In the genomic region with DNA sequence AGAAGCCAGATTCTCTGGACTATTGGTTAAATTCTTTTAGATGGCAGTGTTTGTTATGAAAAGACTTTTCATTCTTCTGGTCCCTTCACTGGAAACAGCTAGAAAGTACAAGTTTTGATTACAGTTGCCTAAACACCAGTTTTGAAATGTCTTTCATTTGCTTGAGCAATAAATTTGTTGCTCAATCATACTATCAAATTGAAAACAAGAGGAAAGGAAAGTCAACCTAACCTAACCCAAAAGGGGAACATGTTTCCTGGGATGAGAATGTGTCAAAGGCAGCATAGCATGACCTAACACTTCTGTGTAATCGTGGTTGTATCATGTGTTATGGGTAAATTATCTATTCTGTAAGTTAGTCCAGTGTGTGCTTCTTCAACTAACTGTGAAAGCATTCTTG, we compare ENCODE assay signal across 27 cellular contexts.
DNase-seq lines count a peak whose midpoint lies in the region; ATAC-seq, FAIRE-seq and TF ChIP-seq lines count a peak whose summit lies in the region.
"Had no signal": no experiment of that assay in that cellular context is flagged by ENCODE, and none has a peak within 500 bp of the region (broad histone marks: within the 10 kb centered on the region; RNA-seq: fewer than 3 reads in every experiment).

No MANE protein-coding gene starts in this region.

- peaks cover 0 to 3% (median 0%) of the 10 kb centered on the region in 4 donors for H3K4me1 ChIP-seq in liver (ENCODE audit: control insufficient read depth in 4 of 4, insufficient read depth in 4 of 4, low read length in 3 of 4)
- H3K4me1 ChIP-seq in HepG2 (ENCODE audit: insufficient read depth, low read length) = no peaks in the 10 kb centered on the region
- H3K4me1 ChIP-seq in right lobe of liver = peaks cover 0 to 6% (median 0%) of the 10 kb centered on the region in 4 donors
- H3K4me1 ChIP-seq in H9 (ENCODE audit: insufficient read depth, low read length) = no peaks in the 10 kb centered on the region; the same call in 1 of the 2 replicates
- H3K4me1 ChIP-seq: BLaER1, transverse colon had no signal

- no peak overlapping the region for H2BK5ac ChIP-seq in H9 (ENCODE audit: insufficient read length, low read length)

- H3K9me3 ChIP-seq in liver (ENCODE audit: control insufficient read depth in 4 of 4, low read length in 3 of 4) (no peaks in the 10 kb centered on the region), HepG2 (ENCODE audit: low read length) (no peaks in the 10 kb centered on the region), right lobe of liver (no peaks in the 10 kb centered on the region), H9 (ENCODE audit: control insufficient read depth, low read depth, low read length) (peaks cover 8% of the 10 kb centered on the region)
- H3K9me3 ChIP-seq: BLaER1, transverse colon had no signal

- no peak overlapping the region for H2BK120ac ChIP-seq in H9 (ENCODE audit: low read depth, low read length, poor library complexity, severe bottlenecking)

- no peak overlapping the region for H3K4me3 ChIP-seq in liver (ENCODE audit: low read depth in 1 of 3, low read length in 3 of 3)
- no peak overlapping the region for H3K4me3 ChIP-seq in HepG2 (replicated peaks in 1 of 3; ENCODE audit: insufficient read depth in 1 of 3, low read depth in 2 of 3, low read length in 3 of 3)
- H3K4me3 ChIP-seq in right lobe of liver = no peak overlapping the region
- H3K4me3 ChIP-seq: BLaER1, cardiac muscle cell, GM23248, hepatocyte, neural progenitor cell, transverse colon had no signal

- ATAC-seq in HepG2 (no peak), right lobe of liver (peak; percentile 67 to 97 (median 80))
- ATAC-seq: left ventricle myocardium superior; stimulated activated naive CD8-positive, alpha-beta T cell treated with anti-CD3 and anti-CD28 coated beads, Interleukin-15, Interleukin-2, amounts not matched to agents 100 U/mL and 50 U/mL, for 24 hours; T-cell had no signal

- no peak for FAIRE-seq in HepG2 (lab: Jason Lieb, UNC)
- FAIRE-seq: A204.1, endometrium, TTC549 had no signal

- peak; percentile 13 to 25 for TF ChIP-seq RAD21 in liver (IDR thresholded peaks at IDR 0.05)
- no peak for TF ChIP-seq RAD21 in HepG2 (CRISPR knock-in tag; IDR thresholded peaks at IDR 0.05)

- H3K27ac ChIP-seq in liver (ENCODE audit: low read depth in 1 of 2, low read length in 2 of 2) = peak overlapping the region; percentile 47 to 54
- no peak overlapping the region for H3K27ac ChIP-seq in HepG2 (ENCODE audit: extremely low read length, insufficient read depth, low read length)
- H3K27ac ChIP-seq in right lobe of liver = peak overlapping the region; percentile 12 to 54 (median 25)
- no peak overlapping the region for H3K27ac ChIP-seq in H9 (ENCODE audit: insufficient read length, low read depth, low read length)
- H3K27ac ChIP-seq: BLaER1, cardiac muscle cell, GM23248, hepatocyte, neural progenitor cell, transverse colon had no signal

- no peak overlapping the region for H4K8ac ChIP-seq in H9 (replicated peaks; ENCODE audit: insufficient read length, low read depth, low read length)

- no peak for TF ChIP-seq CTCF in liver (IDR thresholded peaks at IDR 0.05; ENCODE audit: low read depth, low read length, missing input control)
- TF ChIP-seq CTCF in HepG2 (CRISPR knock-in tag; IDR thresholded peaks at IDR 0.05) = no peak
- TF ChIP-seq CTCF in right lobe of liver (IDR thresholded peaks at IDR 0.05) = no peak
- TF ChIP-seq CTCF in H9 (conservative IDR thresholded peaks at IDR 0.05) = no peak

- no peaks in the 10 kb centered on the region for H3K27me3 ChIP-seq in liver (ENCODE audit: control insufficient read depth in 4 of 4, insufficient read depth in 4 of 4, low read length in 3 of 4)
- no peaks in the 10 kb centered on the region for H3K27me3 ChIP-seq in HepG2 (ENCODE audit: control insufficient read depth in 1 of 2, insufficient read depth in 2 of 2, low read length in 2 of 2)
- no peaks in the 10 kb centered on the region for H3K27me3 ChIP-seq in right lobe of liver
- no peaks in the 10 kb centered on the region for H3K27me3 ChIP-seq in H9 (ENCODE audit: insufficient read depth, low read length)
- H3K27me3 ChIP-seq: BLaER1, cardiac muscle cell, hepatocyte, neural progenitor cell, transverse colon had no signal

- H2AK5ac ChIP-seq in H9 (ENCODE audit: insufficient read length, low read length) = no peak overlapping the region

- H3K4me1 Mint-ChIP-seq in H9 = peaks cover 6 to 17% of the 10 kb centered on the region in 2 experiments
- H3K4me1 Mint-ChIP-seq: immature natural killer cell, T-cell had no signal

- H2AFZ ChIP-seq in HepG2 (ENCODE audit: low read length) (no peak overlapping the region), H9 (ENCODE audit: low read length) (no peak overlapping the region)
- H2AFZ ChIP-seq: GM23248, hepatocyte, neural progenitor cell had no signal

- H3K14ac ChIP-seq in H9 (ENCODE audit: insufficient read depth, low read length) = no peak overlapping the region

- H4K20me1 ChIP-seq in HepG2 (ENCODE audit: insufficient read depth, low read length) = no peaks in the 10 kb centered on the region
- no peaks in the 10 kb centered on the region for H4K20me1 ChIP-seq in H9 (ENCODE audit: control insufficient read depth, insufficient read depth, insufficient read length)
- H4K20me1 ChIP-seq: BLaER1 had no signal

- H3K9ac ChIP-seq in liver (ENCODE audit: low read depth in 1 of 2, low read length in 2 of 2) (no peak overlapping the region), HepG2 (ENCODE audit: insufficient read depth, low read depth, low read length) (no peak overlapping the region), H9 (ENCODE audit: extremely low read depth, insufficient read length, low read length) (no peak overlapping the region)
- H3K9ac ChIP-seq: BLaER1, GM23248, neural progenitor cell had no signal

- H3K4me3 Mint-ChIP-seq in H9 = no peak overlapping the region
- H3K4me3 Mint-ChIP-seq: dendritic cell treated with granulocyte-macrophage colony-stimulating factor and Interleukin-4, amounts not matched to agents 40 ng/mL and 50 ng/mL, for 4 days; immature natural killer cell; neural progenitor cell; T-cell had no signal

- WGBS in liver = 15% methylated on average over 1 of the region's 1 CpG
- WGBS in HepG2 (ENCODE audit: low lambda C conversion rate) = 0% methylated on average over 1 of the region's 1 CpG
- WGBS in right lobe of liver (ENCODE audit: insufficient coverage, low coverage, low lambda C conversion rate, missing lambda C conversion rate) = 4% methylated on average over 1 of the region's 1 CpG
- WGBS in H9 (ENCODE audit: extremely low coverage, insufficient read length, low lambda C conversion rate) = no CpG with 5 or more reads among the region's 1 CpG

- no peak overlapping the region for H3K27ac Mint-ChIP-seq in H9
- H3K27ac Mint-ChIP-seq: dendritic cell treated with granulocyte-macrophage colony-stimulating factor and Interleukin-4, amounts not matched to agents 40 ng/mL and 50 ng/mL, for 4 days; immature natural killer cell; T-cell had no signal

- no peak overlapping the region for H3K18ac ChIP-seq in H9 (ENCODE audit: insufficient read length, low read depth, low read length)

- H3K23me2 ChIP-seq in H9 (ENCODE audit: insufficient read length, low read depth, low read length, poor library complexity, severe bottlenecking) = no peaks in the 10 kb centered on the region

- H3K9me3 Mint-ChIP-seq in H9 = peaks cover 8 to 18% of the 10 kb centered on the region in 2 experiments; a peak in 3 of 5 replicates
- H3K9me3 Mint-ChIP-seq: dendritic cell treated with granulocyte-macrophage colony-stimulating factor and Interleukin-4, amounts not matched to agents 40 ng/mL and 50 ng/mL, for 4 days; T-cell had no signal

- no peaks in the 10 kb centered on the region for H3K27me3 Mint-ChIP-seq in H9 (ENCODE audit: low read depth)

- TF ChIP-seq EP300 in HepG2 (IDR thresholded peaks at IDR 0.05; ENCODE audit: low read depth in 2 of 2, low read length in 2 of 2) (no peak), HepG2 (CRISPR knock-in tag; IDR thresholded peaks at IDR 0.05; ENCODE audit: borderline replicate concordance) (no peak)

- H3K23ac ChIP-seq in H9 (ENCODE audit: insufficient read length, low read depth, low read length) = no peak overlapping the region

- DNase-seq in HepG2 (ENCODE audit: low spot score) = no peak
- peak; percentile 22 for DNase-seq in amniotic epithelial cell (ENCODE audit: low read depth)
- no peak for DNase-seq in right lobe of liver
- no peak for DNase-seq in H9
- DNase-seq in posterior vena cava (ENCODE audit: low spot score) = no peak
- no peak for DNase-seq in NCI-H1436 (lab: John Stamatoyannopoulos, UW)
- DNase-seq in nucleus accumbens (lab: John Stamatoyannopoulos, UW) = no peak
- DNase-seq: activated CD4-positive, CD25-positive, alpha-beta regulatory T cell treated with anti-CD3 and anti-CD28 coated beads, Interleukin-2, amount 50 U/mL, for 72 hours; activated T-cell treated with anti-CD3 and anti-CD28 coated beads, Interleukin-2, amount 50 U/mL, for 1 hour; immature natural killer cell; left ventricle myocardium superior; NCI-H1436 treated with DMSO at 0.1 percent for 48 hours; stimulated activated CD4-positive, alpha-beta T cell treated with anti-CD3 and anti-CD28 coated beads, Interleukin-12 subunit alpha, Interleukin-12 subunit beta, amount 100 ng/mL, for 4 hours; stimulated activated CD4-positive, alpha-beta T cell treated with anti-CD3 and anti-CD28 coated beads, Interleukin-4, amount 100 ng/mL, for 4 hours; stimulated activated naive CD8-positive, alpha-beta T cell treated with anti-CD3 and anti-CD28 coated beads, Interleukin-15, Interleukin-2, amounts not matched to agents 100 U/mL and 50 U/mL, for 24 hours; T-cell; transverse colon had no signal

- CTCF ChIA-PET in HepG2 (lab: Yijun Ruan, JAX; ENCODE audit: low intra/inter-chr PET ratio, low total read pairs) = no interaction called here

- H4K91ac ChIP-seq in H9 (ENCODE audit: insufficient read length, low read depth, low read length) = no peak overlapping the region

- in situ Hi-C loops in HepG2 (cut with HindIII; ENCODE audit: extremely low pct_ligation_motif_present, low pct_unique_long_range_greater_than_20kb) = no loop called here

- peaks cover 12 to 31% (median 22%) of the 10 kb centered on the region in 3 experiments for H3K36me3 Mint-ChIP-seq in H9 (ENCODE audit: insufficient read depth in 1 of 3, low read depth in 3 of 3)
- H3K36me3 Mint-ChIP-seq: immature natural killer cell, T-cell had no signal

- no peak overlapping the region for H3K56ac ChIP-seq in H9 (ENCODE audit: insufficient read length, low read depth, low read length)

- POLR2A ChIA-PET in HepG2 (lab: Yijun Ruan, JAX) = no interaction called here

- H2BK20ac ChIP-seq in H9 (ENCODE audit: low read depth, low read length, poor library complexity, severe bottlenecking) = no peak overlapping the region

- no peak overlapping the region for H3T11ph ChIP-seq in H9 (ENCODE audit: low read length)

- no peak overlapping the region for H3K4me2 ChIP-seq in HepG2 (ENCODE audit: low read depth, low read length)
- no peak overlapping the region for H3K4me2 ChIP-seq in H9 (ENCODE audit: insufficient read depth, insufficient read length, low read length)
- H3K4me2 ChIP-seq: BLaER1, hepatocyte, neural progenitor cell had no signal

- H2BK15ac ChIP-seq in H9 (ENCODE audit: low read depth, low read length) = no peak overlapping the region

- H3K4ac ChIP-seq in H9 (ENCODE audit: low read depth, low read length) = no peak overlapping the region

- BruUV-seq in HepG2 (replicated peaks; lab: Mats Ljungman, UMichigan) = no TSS peak

- no peak overlapping the region for H2BK12ac ChIP-seq in H9 (ENCODE audit: insufficient read length, low read depth, low read length)

- intact Hi-C loops in HepG2 (cut with micrococcal nuclease; ENCODE audit: unreplicated experiment) = no loop called here
- intact Hi-C loops in right lobe of liver (cut with DNase I) = no loop called here
- intact Hi-C loops in posterior vena cava (cut with DNase I) = no loop called here

- no peaks in the 10 kb centered on the region for H3K79me1 ChIP-seq in H9 (ENCODE audit: insufficient read depth, low read depth, low read length, poor library complexity, severe bottlenecking)

- no peak overlapping the region for H4K5ac ChIP-seq in H9 (ENCODE audit: insufficient read length, low read depth, low read length)

- TF ChIP-seq POLR2A in HepG2 (IDR thresholded peaks at IDR 0.05; ENCODE audit: insufficient read depth in 1 of 2, low read depth in 2 of 2, low read length in 2 of 2) (no peak), right lobe of liver (IDR thresholded peaks at IDR 0.05) (no peak)

- H3K79me2 ChIP-seq in HepG2 (ENCODE audit: insufficient read depth, low read length) (no peaks in the 10 kb centered on the region), H9 (ENCODE audit: insufficient read depth, low read length) (no peaks in the 10 kb centered on the region)
- H3K79me2 ChIP-seq: hepatocyte had no signal

- H3K36me3 ChIP-seq in liver (ENCODE audit: control insufficient read depth in 4 of 4, insufficient read depth in 3 of 4, low read depth in 1 of 4, low read length in 3 of 4) (no peaks in the 10 kb centered on the region), HepG2 (replicated peaks in 1 of 2; ENCODE audit: control insufficient read depth in 1 of 2, insufficient read depth in 2 of 2, low read length in 2 of 2) (no peaks in the 10 kb centered on the region), right lobe of liver (no peaks in the 10 kb centered on the region)
- H3K36me3 ChIP-seq: BLaER1, cardiac muscle cell, neural progenitor cell, transverse colon had no signal

Comparison
In these comparisons a context has a peak if more than half of its experiments do, and no peak if none do; other contexts are left out.
1. H3K27ac ChIP-seq: peak in liver (2 of 2) and right lobe of liver (3 of 3); none in HepG2 (single experiment) and H9 (single experiment).